In genomic region chr5:93078082-93079038, GRCh38 we compare ENCODE assay signal across 1 cellular context.
TF ChIP-seq lines count a peak whose summit lies in the region.

No MANE protein-coding gene starts in this region.

TF ChIP-seq in GM23338, 12 proteins besides CTCF, POLR2A, EP300 and RAD21 (continued from another document):
- no peak for TF ChIP-seq ZNF462 (CRISPR knock-in tag; IDR thresholded peaks at IDR 0.05)
- TF ChIP-seq EZH2phosphoT487 (IDR thresholded peaks at IDR 0.05; ENCODE audit: unreplicated experiment): no peak
- no peak for TF ChIP-seq ZNF331 (CRISPR knock-in tag; IDR thresholded peaks at IDR 0.05; ENCODE audit: low read depth)
- no peak for TF ChIP-seq STAT1 (IDR thresholded peaks at IDR 0.05; ENCODE audit: unreplicated experiment)
- TF ChIP-seq POLR2AphosphoS5 (IDR thresholded peaks at IDR 0.05; ENCODE audit: low read depth): no peak
